In the genomic region with DNA sequence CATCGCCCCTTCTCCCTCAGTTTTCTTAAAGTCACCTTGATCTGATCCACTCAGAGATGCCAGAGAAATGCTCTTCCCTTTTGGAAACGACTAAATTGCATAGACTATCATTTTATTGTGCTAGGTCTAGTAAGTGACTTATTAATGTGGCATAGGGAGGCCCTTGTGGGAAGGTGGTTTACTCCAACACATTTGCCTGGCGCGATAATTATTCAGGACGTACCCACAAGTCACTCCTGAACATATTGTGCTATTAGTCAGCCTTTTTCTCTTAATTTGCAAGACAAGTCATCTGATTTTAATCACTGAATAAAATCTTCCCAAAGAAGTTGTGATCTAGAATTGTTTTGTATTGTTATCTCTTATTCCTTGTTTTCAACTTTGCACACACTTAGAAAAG, we compare ENCODE assay signal across 22 cellular contexts. TPM values are rescaled to one million over a fixed set of nuclear protein-coding genes. Genes with fewer than 3 reads are reported as not detected.
DNase-seq lines count a peak whose midpoint lies in the region; ATAC-seq and TF ChIP-seq lines count a peak whose summit lies in the region.
"Had no signal": no experiment of that assay in that cellular context is flagged by ENCODE, and none has a peak within 500 bp of the region (broad histone marks: within the 10 kb centered on the region; RNA-seq: fewer than 3 reads in every experiment).

No MANE protein-coding gene starts in this region.

- H4K20me1 ChIP-seq in OCI-LY3 (ENCODE audit: insufficient read depth, low read length): peaks cover 9% of the 10 kb centered on the region

- DNase-seq in Caki2 (ENCODE audit: low read depth): peak; percentile 33
- DNase-seq in fibroblast of gingiva (ENCODE audit: low read depth): peak; percentile 9
- DNase-seq in renal cortical epithelial cell (ENCODE audit: low read depth): peak; percentile 94
- no peak for DNase-seq in NCI-H748 treated with DMSO at 0.1 percent for 48 hours (lab: John Stamatoyannopoulos, UW)
- DNase-seq in HAP-1 (ENCODE audit: low spot score in 2 of 2): no peak
- DNase-seq: activated CD4-positive, CD25-positive, alpha-beta regulatory T cell treated with anti-CD3 and anti-CD28 coated beads, Interleukin-2, amount 50 U/mL, for 72 hours; activated CD8-positive, alpha-beta T cell treated with anti-CD3 and anti-CD28 coated beads, Interleukin-2, amount 10 ng/mL, durations not matched to agents 7 days and 5 days; activated naive CD4-positive, alpha-beta T cell treated with Interleukin-2 at 50 U/mL for 16 hours; activated T-cell treated with anti-CD3 and anti-CD28 coated beads, Interleukin-2, amount 50 U/mL, for 1 hour; aorta; CD4-positive, CD25-positive, alpha-beta regulatory T cell; H9; heart right ventricle; mucosa of descending colon; NCI-H1417 treated with DMSO at 0.1 percent for 48 hours; NCI-H510A treated with DMSO at 0.1 percent for 48 hours had no signal

- H3K36me3 ChIP-seq in OCI-LY3 (replicated peaks; ENCODE audit: low read depth, low read length): no peaks in the 10 kb centered on the region
- H3K36me3 ChIP-seq in HAP-1 (replicated peaks): no peaks in the 10 kb centered on the region
- H3K36me3 ChIP-seq: heart right ventricle had no signal

- H3K27me3 ChIP-seq in OCI-LY3 (ENCODE audit: low read depth, low read length) (peaks cover 80% of the 10 kb centered on the region), HAP-1 (ENCODE audit: low read depth) (no peaks in the 10 kb centered on the region)

- TF ChIP-seq CTCF in OCI-LY3 (IDR thresholded peaks at IDR 0.05; ENCODE audit: low read depth, low read length): no peak

- H3K27ac ChIP-seq in OCI-LY3 (ENCODE audit: low read length): no peak overlapping the region

- peaks cover 24% of the 10 kb centered on the region for H3K4me1 ChIP-seq in OCI-LY3 (ENCODE audit: low read length)
- H3K4me1 ChIP-seq in HAP-1: peaks cover 34% of the 10 kb centered on the region

- in situ Hi-C loops in Caki2 (cut with HindIII; ENCODE audit: low pct_unique_long_range_greater_than_20kb, low sequenced_read_pairs) (no loop called here), HAP-1 (cut with MboI; ENCODE audit: low sequenced_read_pairs) (no loop called here)

- H3K79me2 ChIP-seq in OCI-LY3 (ENCODE audit: low read length): no peaks in the 10 kb centered on the region

- H3K4me2 ChIP-seq in OCI-LY3 (ENCODE audit: low read length): peak overlapping the region; percentile 65

- H3K4me3 ChIP-seq in OCI-LY3 (ENCODE audit: low read length): peak overlapping the region; percentile 14; the same call in 1 of the 2 replicates
- no peak overlapping the region for H3K4me3 ChIP-seq in HAP-1
- H3K4me3 ChIP-seq: GM12878, heart right ventricle, mucosa of descending colon had no signal

- no peak overlapping the region for H2AFZ ChIP-seq in OCI-LY3 (ENCODE audit: low read depth, low read length)

- no peak overlapping the region for H3K9ac ChIP-seq in OCI-LY3 (ENCODE audit: low read length)

- ATAC-seq in HG03520 (IDR thresholded peaks at IDR 0.05; ENCODE audit: unreplicated experiment): no peak
- no peak for ATAC-seq in HG02588 (IDR thresholded peaks at IDR 0.05; ENCODE audit: unreplicated experiment)
- ATAC-seq: activated CD8-positive, alpha-beta T cell treated with anti-CD3 and anti-CD28 coated beads, Interleukin-2, amount 10 ng/mL, durations not matched to agents 7 days and 5 days; esophagus mucosa; heart right ventricle; HepG2; mucosa of descending colon had no signal

- no peaks in the 10 kb centered on the region for H3K9me3 ChIP-seq in OCI-LY3 (ENCODE audit: insufficient read depth, low read length)
- H3K9me3 ChIP-seq in HAP-1: no peaks in the 10 kb centered on the region
- H3K9me3 ChIP-seq: heart right ventricle, mucosa of descending colon had no signal

RNA-seq across cellular contexts. Expression of a gene that starts 7.6 kb away (rescaled TPM):
- total RNA-seq in Caki2 (2014; rRNA removed; shearing (Covaris generic); ENCODE audit: low replicate concordance): 3.8 and 5.0 TPM in 2 replicates
- 21.9 and 115 TPM in 2 replicates for total RNA-seq in renal cortical epithelial cell
- total RNA-seq: GM12878, HepG2 had no signal

Comparison
In these comparisons a context has a peak if more than half of its experiments do, and no peak if none do; other contexts are left out.
1. DNase-seq: peak in Caki2 (single experiment), fibroblast of gingiva (single experiment) and renal cortical epithelial cell (single experiment); none in NCI-H748 treated with DMSO at 0.1 percent for 48 hours (single experiment) and HAP-1 (0 of 2).